In genomic region chr18:56468379-56468778, GRCh38 we compare ENCODE assay signal across 19 cellular contexts.
DNase-seq lines count a peak whose midpoint lies in the region; ATAC-seq and TF ChIP-seq lines count a peak whose summit lies in the region.
"Had no signal": no experiment of that assay in that cellular context is flagged by ENCODE, and none has a peak within 500 bp of the region (broad histone marks: within the 10 kb centered on the region; RNA-seq: fewer than 3 reads in every experiment).

No MANE protein-coding gene starts in this region.

- H3K9me2 ChIP-seq in GM23338 (ENCODE audit: insufficient read depth), result no peaks in the 10 kb centered on the region
- 0 out of 2 replicates have a peak, but pooled peaks cover 2% of the 10 kb centered on the region for H3K9me2 ChIP-seq in PC-9 (ENCODE audit: insufficient read depth)
- H3K9me2 ChIP-seq in GM23248 (ENCODE audit: insufficient read depth), result no peaks in the 10 kb centered on the region

- H3K9ac ChIP-seq in GM23248, result no peak overlapping the region

- TF ChIP-seq EP300 in gastroesophageal sphincter (IDR thresholded peaks at IDR 0.05), result no peak

- ATAC-seq in GM23338 (no peak), gastroesophageal sphincter (peak; percentile 49)
- ATAC-seq: body of pancreas had no signal

- H3K4me1 ChIP-seq in GM23338 (ENCODE audit: insufficient read depth), result no peaks in the 10 kb centered on the region
- H3K4me1 ChIP-seq in gastroesophageal sphincter, result peaks cover 0 to 7% (median 0%) of the 10 kb centered on the region in 3 donors
- H3K4me1 ChIP-seq in neutrophil (ENCODE audit: control insufficient read depth in 1 of 2, insufficient read depth in 1 of 2, low read depth in 1 of 2, low read length in 1 of 2), result peaks cover 17% of the 10 kb centered on the region in 2 experiments
- H3K4me1 ChIP-seq in PC-9 (replicated peaks; ENCODE audit: insufficient read depth), result peaks cover 20% of the 10 kb centered on the region
- H3K4me1 ChIP-seq in GM23248 (ENCODE audit: insufficient read depth), result no peaks in the 10 kb centered on the region
- H3K4me1 ChIP-seq: body of pancreas, colonic mucosa, pancreas had no signal

- H4K20me1 ChIP-seq in GM23338 (replicated peaks; ENCODE audit: insufficient read depth) (no peaks in the 10 kb centered on the region), PC-9 (ENCODE audit: insufficient read depth) (no peaks in the 10 kb centered on the region), GM23248 (ENCODE audit: insufficient read depth) (no peaks in the 10 kb centered on the region)

- no peak overlapping the region for H3K27ac ChIP-seq in GM23338 (ENCODE audit: low read depth)
- peak overlapping the region in 1 of 4 donors; percentile 12 for H3K27ac ChIP-seq in gastroesophageal sphincter
- H3K27ac ChIP-seq in neutrophil, result peak overlapping the region; percentile 79
- H3K27ac ChIP-seq in PC-9, result no peak overlapping the region
- H3K27ac ChIP-seq in GM23248, result no peak overlapping the region
- H3K27ac ChIP-seq: colonic mucosa, pancreas, RWPE1 had no signal

- POLR2A ChIA-PET in PC-9 (lab: Charles Lee; ENCODE audit: unreplicated experiment), result no interaction called here

- no TSS peak for BruUV-seq in PC-9 (replicated peaks; lab: Mats Ljungman, UMichigan)

- H3K27me3 Mint-ChIP-seq in GM23338 (ENCODE audit: insufficient read depth, low read depth, poor library complexity), result no peaks in the 10 kb centered on the region
- H3K27me3 Mint-ChIP-seq: activated naive CD8-positive, alpha-beta T cell treated with anti-CD3 and anti-CD28 coated beads, Interleukin-2, amount 10 ng/mL, durations not matched to agents 7 days and 5 days had no signal

- peaks cover 30% of the 10 kb centered on the region for H3K9me3 Mint-ChIP-seq in GM23338

- H3K4me2 ChIP-seq in GM23338, result no peak overlapping the region
- H3K4me2 ChIP-seq in PC-9, result no peak overlapping the region
- H3K4me2 ChIP-seq in GM23248 (ENCODE audit: unreplicated experiment), result no peak overlapping the region

- in situ Hi-C loops in GM13977 (cut with MboI; ENCODE audit: low pct_unique_long_range_greater_than_20kb, low sequenced_read_pairs, unreplicated experiment), result no loop called here
- in situ Hi-C loops in GM23248 (cut with MboI), result no loop called here

- H3K4me3 ChIP-seq in GM23338 (no peak overlapping the region), gastroesophageal sphincter (no peak overlapping the region), neutrophil (ENCODE audit: low read depth in 1 of 2, low read length in 1 of 2) (no peak overlapping the region), PC-9 (no peak overlapping the region), GM23248 (no peak overlapping the region)
- H3K4me3 ChIP-seq: body of pancreas, colonic mucosa, pancreas, stomach had no signal

- H3K4me1 Mint-ChIP-seq in GM23338, result no peaks in the 10 kb centered on the region
- H3K4me1 Mint-ChIP-seq: activated naive CD8-positive, alpha-beta T cell treated with anti-CD3 and anti-CD28 coated beads, Interleukin-2, amount 10 ng/mL, durations not matched to agents 7 days and 5 days had no signal

- H2AFZ ChIP-seq in GM23338 (0 out of 2 replicates have a peak overlapping the region, but pooled peaks have one; percentile 12), PC-9 (no peak overlapping the region), GM23248 (no peak overlapping the region)

- no peak for TF ChIP-seq POLR2A in gastroesophageal sphincter (IDR thresholded peaks at IDR 0.05)

- intact Hi-C loops in PC-9 (cut with micrococcal nuclease; ENCODE audit: unreplicated experiment), result no loop called here

- no peaks in the 10 kb centered on the region for H3K27me3 ChIP-seq in GM23338 (ENCODE audit: insufficient read depth)
- no peaks in the 10 kb centered on the region for H3K27me3 ChIP-seq in gastroesophageal sphincter
- H3K27me3 ChIP-seq in neutrophil, result no peaks in the 10 kb centered on the region
- H3K27me3 ChIP-seq in PC-9 (ENCODE audit: insufficient read depth, low read depth), result no peaks in the 10 kb centered on the region
- no peaks in the 10 kb centered on the region for H3K27me3 ChIP-seq in GM23248 (replicated peaks; ENCODE audit: insufficient read depth)
- H3K27me3 ChIP-seq: body of pancreas, colonic mucosa, pancreas, stomach had no signal

- DNase-seq in GM23338 (ENCODE audit: low spot score) (no peak), NOMO-1 (lab: John Stamatoyannopoulos, UW; ENCODE audit: unreplicated experiment in 2 of 2) (peak; percentile 69 to 90), PC-9 (no peak), GM13977 (ENCODE audit: low spot score) (no peak), GM23248 (no peak)
- DNase-seq: activated CD4-positive, CD25-positive, alpha-beta regulatory T cell; activated naive CD8-positive, alpha-beta T cell treated with anti-CD3 and anti-CD28 coated beads, Interleukin-2, amount 10 ng/mL, durations not matched to agents 7 days and 5 days; body of pancreas; colonic mucosa; COR-L47; NCI-H1436 treated with DMSO at 0.1 percent for 48 hours; pancreas; stimulated activated CD4-positive, alpha-beta T cell treated with anti-CD3 and anti-CD28 coated beads, Interleukin-2, amount 100 ng/mL, for 48 hours; stomach had no signal

- H3K79me2 ChIP-seq in GM23338 (replicated peaks; ENCODE audit: insufficient read depth) (no peaks in the 10 kb centered on the region), PC-9 (ENCODE audit: low read depth) (no peaks in the 10 kb centered on the region), GM23248 (ENCODE audit: insufficient read depth) (no peaks in the 10 kb centered on the region)

- peaks cover 0 to 22% (median 0%) of the 10 kb centered on the region in 3 donors for H3K9me3 ChIP-seq in gastroesophageal sphincter
- H3K9me3 ChIP-seq in neutrophil, result peaks cover 4% of the 10 kb centered on the region
- peaks cover 22% of the 10 kb centered on the region for H3K9me3 ChIP-seq in PC-9 (ENCODE audit: insufficient read depth, low read depth)
- no peaks in the 10 kb centered on the region for H3K9me3 ChIP-seq in GM23248 (ENCODE audit: low read depth)
- H3K9me3 ChIP-seq: body of pancreas, colonic mucosa, pancreas had no signal

- H3K36me3 Mint-ChIP-seq in GM23338 (ENCODE audit: low read depth), result peaks cover 19% of the 10 kb centered on the region
- H3K36me3 Mint-ChIP-seq: activated naive CD8-positive, alpha-beta T cell treated with anti-CD3 and anti-CD28 coated beads, Interleukin-2, amount 10 ng/mL, durations not matched to agents 7 days and 5 days had no signal

- H3K36me3 ChIP-seq in GM23338 (ENCODE audit: insufficient read depth) (peaks cover 11% of the 10 kb centered on the region; the same call in 1 of the 2 replicates), gastroesophageal sphincter (no peaks in the 10 kb centered on the region), neutrophil (no peaks in the 10 kb centered on the region), PC-9 (ENCODE audit: low read depth) (no peaks in the 10 kb centered on the region), GM23248 (ENCODE audit: low read depth) (no peaks in the 10 kb centered on the region)
- H3K36me3 ChIP-seq: colonic mucosa, pancreas, stomach had no signal

- TF ChIP-seq CTCF in GM23338 (conservative IDR thresholded peaks at IDR 0.05; ENCODE audit: low read depth in 2 of 2), result no peak
- TF ChIP-seq CTCF in gastroesophageal sphincter (IDR thresholded peaks at IDR 0.05), result no peak
- no peak for TF ChIP-seq CTCF in neutrophil (IDR thresholded peaks at IDR 0.05)
- no peak for TF ChIP-seq CTCF in PC-9 (conservative IDR thresholded peaks at IDR 0.05)
- no peak for TF ChIP-seq CTCF in GM13977 (IDR thresholded peaks at IDR 0.05; ENCODE audit: extremely low read depth, insufficient read depth, missing control alignments)

- 40 to 67% methylated on average over 1 of the region's 1 CpG for WGBS in gastroesophageal sphincter (ENCODE audit: low coverage in 1 of 2), 2 donors
- 96 to 100% methylated on average over 1 of the region's 1 CpG for WGBS in GM23248 (ENCODE audit: low coverage in 1 of 2, low lambda C conversion rate in 2 of 2, missing lambda C conversion rate in 2 of 2), 2 experiments

- H3F3A ChIP-seq in GM23338 (replicated peaks; ENCODE audit: low read depth) (no peaks in the 10 kb centered on the region), PC-9 (ENCODE audit: insufficient read depth, low read depth) (no peaks in the 10 kb centered on the region), GM23248 (ENCODE audit: insufficient read depth) (no peaks in the 10 kb centered on the region)

- H3K4me3 Mint-ChIP-seq in GM23338, result no peak overlapping the region
- H3K4me3 Mint-ChIP-seq: activated naive CD8-positive, alpha-beta T cell treated with anti-CD3 and anti-CD28 coated beads, Interleukin-2, amount 10 ng/mL, durations not matched to agents 7 days and 5 days; activated T-helper 1 cell treated with anti-CD3 and anti-CD28 coated beads, Interleukin-12 subunit alpha, Interleukin-12 subunit beta, Interleukin-2, Interleukin-4 antibody, amounts not matched to agents 30 ng/mL and 10 ng/mL and 1 ng/mL, durations not matched to agents 14 hours and 24 hours and 36 hours; T-helper 1 cell treated with Interleukin-12 subunit alpha and Interleukin-12 subunit beta and Interleukin-4 antibody, amounts not matched to agents 30 μg/mL and 1 μg/mL, for 36 hours had no signal

- H3K27ac Mint-ChIP-seq in GM23338, result no peak overlapping the region
- H3K27ac Mint-ChIP-seq: activated naive CD8-positive, alpha-beta T cell treated with anti-CD3 and anti-CD28 coated beads, Interleukin-2, amount 10 ng/mL, durations not matched to agents 7 days and 5 days; activated T-helper 1 cell treated with anti-CD3 and anti-CD28 coated beads, Interleukin-12 subunit alpha, Interleukin-12 subunit beta, Interleukin-2, Interleukin-4 antibody, amounts not matched to agents 30 ng/mL and 10 ng/mL and 1 ng/mL, durations not matched to agents 14 hours and 24 hours and 36 hours; T-helper 1 cell treated with Interleukin-12 subunit alpha and Interleukin-12 subunit beta and Interleukin-4 antibody, amounts not matched to agents 30 μg/mL and 1 μg/mL, for 36 hours had no signal

- CTCF ChIA-PET in PC-9 (lab: Charles Lee), result no interaction called here

TF ChIP-seq in GM23338, 12 proteins besides CTCF, POLR2A, EP300 and RAD21 (continues in another document):
- TF ChIP-seq ETS1 (IDR thresholded peaks at IDR 0.05) (no peak), ZNF331 (CRISPR knock-in tag; IDR thresholded peaks at IDR 0.05; ENCODE audit: low read depth) (no peak)

Comparison
In these comparisons a context has a peak if more than half of its experiments do, and no peak if none do; other contexts are left out.
1. DNase-seq: peak in NOMO-1 (2 of 2); none in GM23338 (single experiment), PC-9 (0 of 2), GM13977 (single experiment) and GM23248 (single experiment).